Comparison of ENCODE assay signal across 30 cellular contexts in genomic region chr2:227097495-227098161, GRCh38.
"Had no signal": no experiment of that assay in that cellular context is flagged by ENCODE, and none has a peak within 500 bp of the region (broad histone marks: within the 10 kb centered on the region; RNA-seq: fewer than 3 reads in every experiment).

No MANE protein-coding gene starts in this region.

- H3K27me3 Mint-ChIP-seq: activated CD4-positive, alpha-beta memory T cell treated with anti-CD3 and anti-CD28 coated beads for 36 hours; brain had no signal

- H3K36me3 Mint-ChIP-seq: activated CD4-positive, alpha-beta memory T cell treated with anti-CD3 and anti-CD28 coated beads for 36 hours; activated CD8-positive, alpha-beta memory T cell treated with anti-CD3 and anti-CD28 coated beads, Interleukin-2, amount 10 ng/mL, durations not matched to agents 7 days and 5 days; activated naive CD8-positive, alpha-beta T cell; brain had no signal

- H3K9me3 Mint-ChIP-seq: activated CD4-positive, alpha-beta memory T cell treated with anti-CD3 and anti-CD28 coated beads for 36 hours; activated CD4-positive, alpha-beta T cell treated with anti-CD3 and anti-CD28 coated beads, Interleukin-2, amount 10 ng/mL, durations not matched to agents 24 days and 14 days; activated naive CD4-positive, alpha-beta T cell treated with anti-CD3 and anti-CD28 coated beads for 36 hours; activated T-helper 1 cell treated with anti-CD3 and anti-CD28 coated beads, Interleukin-12 subunit alpha, Interleukin-12 subunit beta, Interleukin-2, Interleukin-4 antibody, amounts not matched to agents 30 ng/mL and 10 ng/mL and 1 ng/mL, durations not matched to agents 14 hours and 24 hours and 36 hours; activated T-helper 2 cell treated with anti-CD3 and anti-CD28 coated beads, Interferon-gamma antibody, Interleukin-2, Interleukin-4, amounts not matched to agents 10 μg/mL and 5 μg/mL and 100 μg/mL, durations not matched to agents 14 hours and 24 hours and 36 hours; T-helper 2 cell treated with Interferon-gamma antibody and Interleukin-4, amounts not matched to agents 5 μg/mL and 100 μg/mL, for 36 hours had no signal

- ATAC-seq: activated CD4-positive, alpha-beta T cell treated with anti-CD3 and anti-CD28 coated beads for 36 hours; activated CD8-positive, alpha-beta memory T cell treated with anti-CD3 and anti-CD28 coated beads, Interleukin-2, amount 10 ng/mL, durations not matched to agents 7 days and 5 days; activated CD8-positive, alpha-beta T cell treated with anti-CD3 and anti-CD28 coated beads, Interleukin-2, amount 10 ng/mL, durations not matched to agents 7 days and 5 days; esophagus mucosa; heart left ventricle; T-helper 17 cell had no signal

- H3K27ac Mint-ChIP-seq: activated CD4-positive, alpha-beta memory T cell treated with anti-CD3 and anti-CD28 coated beads for 36 hours; activated CD4-positive, alpha-beta T cell treated with anti-CD3 and anti-CD28 coated beads for 36 hours; activated CD4-positive, alpha-beta T cell treated with anti-CD3 and anti-CD28 coated beads, Interleukin-2, amount 10 ng/mL, durations not matched to agents 24 days and 14 days; activated CD8-positive, alpha-beta memory T cell treated with anti-CD3 and anti-CD28 coated beads, Interleukin-2, amount 10 ng/mL, durations not matched to agents 7 days and 5 days; activated CD8-positive, alpha-beta T cell treated with anti-CD3 and anti-CD28 coated beads, Interleukin-2, amount 10 ng/mL, durations not matched to agents 7 days and 5 days; activated naive CD4-positive, alpha-beta T cell treated with anti-CD3 and anti-CD28 coated beads for 36 hours; activated naive CD8-positive, alpha-beta T cell; activated T-helper 1 cell treated with anti-CD3 and anti-CD28 coated beads, Interleukin-12 subunit alpha, Interleukin-12 subunit beta, Interleukin-2, Interleukin-4 antibody, amounts not matched to agents 30 ng/mL and 10 ng/mL and 1 ng/mL, durations not matched to agents 14 hours and 24 hours and 36 hours; activated T-helper 2 cell treated with anti-CD3 and anti-CD28 coated beads, Interferon-gamma antibody, Interleukin-2, Interleukin-4, amounts not matched to agents 10 μg/mL and 5 μg/mL and 100 μg/mL, durations not matched to agents 14 hours and 24 hours and 36 hours; brain; T-helper 17 cell; T-helper 2 cell treated with Interferon-gamma antibody and Interleukin-4, amounts not matched to agents 5 μg/mL and 100 μg/mL, for 36 hours had no signal

- H3K4me3 Mint-ChIP-seq: activated CD4-positive, alpha-beta memory T cell treated with anti-CD3 and anti-CD28 coated beads for 36 hours; activated CD4-positive, alpha-beta T cell treated with anti-CD3 and anti-CD28 coated beads for 36 hours; activated CD4-positive, alpha-beta T cell treated with anti-CD3 and anti-CD28 coated beads, Interleukin-2, amount 10 ng/mL, durations not matched to agents 24 days and 14 days; activated CD8-positive, alpha-beta memory T cell treated with anti-CD3 and anti-CD28 coated beads, Interleukin-2, amount 10 ng/mL, durations not matched to agents 7 days and 5 days; activated CD8-positive, alpha-beta T cell treated with anti-CD3 and anti-CD28 coated beads, Interleukin-2, amount 10 ng/mL, durations not matched to agents 7 days and 5 days; activated naive CD4-positive, alpha-beta T cell treated with anti-CD3 and anti-CD28 coated beads for 36 hours; activated naive CD8-positive, alpha-beta T cell; activated T-helper 1 cell treated with anti-CD3 and anti-CD28 coated beads, Interleukin-12 subunit alpha, Interleukin-12 subunit beta, Interleukin-2, Interleukin-4 antibody, amounts not matched to agents 30 ng/mL and 10 ng/mL and 1 ng/mL, durations not matched to agents 14 hours and 24 hours and 36 hours; brain; T-helper 17 cell; T-helper 2 cell treated with Interferon-gamma antibody and Interleukin-4, amounts not matched to agents 5 μg/mL and 100 μg/mL, for 36 hours had no signal

- H3K4me1 Mint-ChIP-seq: activated CD4-positive, alpha-beta T cell treated with anti-CD3 and anti-CD28 coated beads for 36 hours; activated CD4-positive, alpha-beta T cell treated with anti-CD3 and anti-CD28 coated beads, Interleukin-2, amount 10 ng/mL, durations not matched to agents 24 days and 14 days; activated CD8-positive, alpha-beta memory T cell treated with anti-CD3 and anti-CD28 coated beads, Interleukin-2, amount 10 ng/mL, durations not matched to agents 7 days and 5 days; brain; T-helper 17 cell had no signal

- DNase-seq: activated CD4-positive, alpha-beta memory T cell treated with anti-CD3 and anti-CD28 coated beads for 36 hours; activated CD4-positive, alpha-beta T cell treated with anti-CD3 and anti-CD28 coated beads for 36 hours; activated CD4-positive, alpha-beta T cell treated with anti-CD3 and anti-CD28 coated beads, Interleukin-2, amount 10 ng/mL, durations not matched to agents 24 days and 14 days; activated CD4-positive, CD25-positive, alpha-beta regulatory T cell; activated CD4-positive, CD25-positive, alpha-beta regulatory T cell treated with anti-CD3 and anti-CD28 coated beads, Interleukin-2, amount 50 U/mL, for 72 hours; activated CD8-positive, alpha-beta memory T cell treated with anti-CD3 and anti-CD28 coated beads, Interleukin-2, amount 10 ng/mL, durations not matched to agents 7 days and 5 days; activated CD8-positive, alpha-beta memory T cell treated with anti-CD3 and anti-CD28 coated beads, Interleukin-2, amount 50 U/mL, for 4 hours; activated CD8-positive, alpha-beta T cell treated with anti-CD3 and anti-CD28 coated beads, Interleukin-2, amount 10 ng/mL, durations not matched to agents 7 days and 5 days; activated effector memory CD4-positive, alpha-beta T cell treated with anti-CD3 and anti-CD28 coated beads, Interleukin-2, amount 50 U/mL, for 16 hours; activated naive CD4-positive, alpha-beta T cell treated with anti-CD3 and anti-CD28 coated beads for 36 hours; activated T-cell treated with anti-CD3 and anti-CD28 coated beads, Interleukin-2, amount 50 U/mL, for 1 hour; activated T-cell treated with anti-CD3 and anti-CD28 coated beads, Interleukin-2, amount 50 U/mL, for 48 hours; amniotic stem cell; aorta; central memory CD4-positive, alpha-beta T cell; cerebellar nuclear complex; colonic mucosa; effector CD8-positive, alpha-beta T cell; foreskin fibroblast; glutamatergic neuron; heart left ventricle; T-helper 1 cell; T-helper 17 cell; T1000 had no signal
